In the genomic region with DNA sequence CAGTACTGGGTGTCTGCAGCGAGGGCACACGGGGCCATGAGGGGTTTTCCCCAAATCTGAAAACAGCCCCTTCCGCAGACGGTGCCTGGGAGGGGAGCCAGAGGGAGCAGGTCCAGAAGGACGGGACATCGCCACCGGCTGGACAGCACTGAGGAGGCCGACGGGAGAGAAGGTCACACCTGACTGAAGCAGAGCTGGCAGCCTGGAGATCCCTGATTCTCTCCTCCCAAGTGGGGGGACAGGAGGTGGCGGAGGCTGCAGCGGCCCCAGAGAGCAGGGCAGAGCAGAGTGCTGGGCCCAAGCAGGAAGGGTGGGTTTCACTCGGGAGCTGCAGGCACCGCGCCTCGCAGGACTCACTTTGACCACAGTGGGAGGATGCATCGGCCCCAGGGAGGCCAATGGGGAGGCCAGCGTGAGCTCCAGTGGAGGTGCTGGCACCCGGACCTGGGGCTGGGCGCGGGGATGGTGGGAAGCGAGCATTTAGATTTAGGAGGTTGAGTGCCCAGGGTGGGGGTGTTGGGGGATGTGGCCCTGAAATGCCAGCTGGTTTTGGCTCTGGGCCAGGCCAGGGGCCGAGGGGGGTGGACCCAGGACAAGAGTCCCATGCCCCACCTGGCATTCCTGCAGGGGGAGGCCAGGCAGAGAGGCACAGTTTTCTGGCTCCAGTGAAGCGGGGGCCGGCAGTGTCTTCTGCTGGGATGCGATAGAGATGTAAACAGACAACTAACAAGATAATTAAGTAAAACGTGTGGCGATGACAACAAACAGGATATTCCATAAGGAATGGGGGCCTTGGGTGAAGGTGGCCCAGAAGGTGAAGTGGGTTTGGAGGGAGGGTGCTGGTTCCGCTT, we compare ENCODE assay signal across 21 cellular contexts.
DNase-seq lines count a peak whose midpoint lies in the region; ATAC-seq and TF ChIP-seq lines count a peak whose summit lies in the region.
"Had no signal": no experiment of that assay in that cellular context is flagged by ENCODE, and none has a peak within 500 bp of the region (broad histone marks: within the 10 kb centered on the region; RNA-seq: fewer than 3 reads in every experiment).

No MANE protein-coding gene starts in this region.

- no peaks in the 10 kb centered on the region for H3K4me1 Mint-ChIP-seq in activated naive CD4-positive, alpha-beta T cell treated with anti-CD3 and anti-CD28 coated beads, Interleukin-2, amount 10 ng/mL, durations not matched to agents 7 days and 5 days
- no peaks in the 10 kb centered on the region for H3K4me1 Mint-ChIP-seq in activated naive CD4-positive, alpha-beta T cell treated with anti-CD3 and anti-CD28 coated beads for 36 hours (ENCODE audit: low read depth)
- H3K4me1 Mint-ChIP-seq: stimulated activated memory B cell treated with anti-CD40 and anti-IgM and Interleukin-4, amounts not matched to agents 10 μg/mL and 1 μg/mL and 100 μg/mL, for 72 hours had no signal

- no peak overlapping the region for H3K27ac Mint-ChIP-seq in activated naive CD4-positive, alpha-beta T cell treated with anti-CD3 and anti-CD28 coated beads, Interleukin-2, amount 10 ng/mL, durations not matched to agents 7 days and 5 days
- no peak overlapping the region for H3K27ac Mint-ChIP-seq in activated naive CD4-positive, alpha-beta T cell treated with anti-CD3 and anti-CD28 coated beads for 36 hours
- H3K27ac Mint-ChIP-seq: activated T-cell treated with anti-CD3 and anti-CD28 coated beads, Interleukin-2, amount 50 U/mL, for 72 hours; effector memory CD8-positive, alpha-beta T cell; mesothelial cell of epicardium; stimulated activated memory B cell treated with anti-CD40 and anti-IgM and Interleukin-4, amounts not matched to agents 10 μg/mL and 1 μg/mL and 100 μg/mL, for 72 hours had no signal

- intact Hi-C loops in activated naive CD4-positive, alpha-beta T cell treated with anti-CD3 and anti-CD28 coated beads for 36 hours (cut with micrococcal nuclease), result loop anchor here (10.0 kb wide), 1 partner anchor 227 kb away; no protein-coding TSS in a partner anchor
- intact Hi-C loops in left lung (cut with DNase I), result loop anchor here in 1 of 2 donors (10.0 kb wide), 1 partner anchor 273 kb away; no protein-coding TSS in a partner anchor

- DNase-seq in activated naive CD4-positive, alpha-beta T cell treated with anti-CD3 and anti-CD28 coated beads, Interleukin-2, amount 10 ng/mL, durations not matched to agents 7 days and 5 days, result peak; percentile 5
- DNase-seq in activated naive CD4-positive, alpha-beta T cell treated with anti-CD3 and anti-CD28 coated beads for 36 hours, result no peak
- peak; percentile 57 for DNase-seq in RWPE2 (ENCODE audit: low spot score)
- DNase-seq in left lung, result peak; percentile 19 to 70
- DNase-seq in suprapubic skin (ENCODE audit: low spot score in 2 of 2), result peak; percentile 46 to 70
- no peak for DNase-seq in stimulated activated naive CD4-positive, alpha-beta T cell (lab: John Stamatoyannopoulos, UW)
- DNase-seq in inferior parietal cortex (ENCODE audit: extremely low spot score), result no peak
- DNase-seq: activated T-cell treated with anti-CD3 and anti-CD28 coated beads, Interleukin-2, amount 50 U/mL, for 72 hours; effector memory CD8-positive, alpha-beta T cell; kidney glomerular epithelial cell; NCI-H1694; SHP77 treated with DMSO at 0.1 percent for 48 hours; small intestine had no signal

- H3K27me3 ChIP-seq in RWPE2 (ENCODE audit: insufficient read depth, poor library complexity, severe bottlenecking) (no peaks in the 10 kb centered on the region), left lung (peaks cover 0 to 89% of the 10 kb centered on the region in 2 donors), suprapubic skin (peaks cover 25% of the 10 kb centered on the region)
- H3K27me3 ChIP-seq: body of pancreas had no signal

- no peaks in the 10 kb centered on the region for H3K36me3 ChIP-seq in RWPE2 (ENCODE audit: low read depth)
- H3K36me3 ChIP-seq in left lung, result no peaks in the 10 kb centered on the region
- H3K36me3 ChIP-seq in suprapubic skin, result no peaks in the 10 kb centered on the region
- H3K36me3 ChIP-seq: esophagus muscularis mucosa, prostate gland had no signal

- no peaks in the 10 kb centered on the region for H3K9me3 ChIP-seq in RWPE2 (ENCODE audit: severe bottlenecking)
- H3K9me3 ChIP-seq in left lung, result no peaks in the 10 kb centered on the region
- H3K9me3 ChIP-seq in suprapubic skin, result no peaks in the 10 kb centered on the region
- H3K9me3 ChIP-seq: body of pancreas, Caco-2, prostate gland had no signal

- H3K36me3 Mint-ChIP-seq in activated naive CD4-positive, alpha-beta T cell treated with anti-CD3 and anti-CD28 coated beads, Interleukin-2, amount 10 ng/mL, durations not matched to agents 7 days and 5 days, result no peaks in the 10 kb centered on the region
- H3K36me3 Mint-ChIP-seq in activated naive CD4-positive, alpha-beta T cell treated with anti-CD3 and anti-CD28 coated beads for 36 hours (ENCODE audit: low read depth), result no peaks in the 10 kb centered on the region
- H3K36me3 Mint-ChIP-seq: mesothelial cell of epicardium; stimulated activated memory B cell treated with anti-CD40 and anti-IgM and Interleukin-4, amounts not matched to agents 10 μg/mL and 1 μg/mL and 100 μg/mL, for 72 hours had no signal

- H3K9me3 Mint-ChIP-seq in activated naive CD4-positive, alpha-beta T cell treated with anti-CD3 and anti-CD28 coated beads, Interleukin-2, amount 10 ng/mL, durations not matched to agents 7 days and 5 days, result no peaks in the 10 kb centered on the region
- H3K9me3 Mint-ChIP-seq in activated naive CD4-positive, alpha-beta T cell treated with anti-CD3 and anti-CD28 coated beads for 36 hours, result no peaks in the 10 kb centered on the region
- H3K9me3 Mint-ChIP-seq: activated T-cell treated with anti-CD3 and anti-CD28 coated beads, Interleukin-2, amount 50 U/mL, for 72 hours; effector memory CD8-positive, alpha-beta T cell; mesothelial cell of epicardium; nephron; stimulated activated memory B cell treated with anti-CD40 and anti-IgM and Interleukin-4, amounts not matched to agents 10 μg/mL and 1 μg/mL and 100 μg/mL, for 72 hours had no signal

- WGBS in suprapubic skin, result 81% methylated on average over 19 of the region's 28 CpGs

- peaks cover 26% of the 10 kb centered on the region for H3K4me1 ChIP-seq in RWPE2 (ENCODE audit: insufficient read depth, poor library complexity, severe bottlenecking)
- peaks cover 0 to 9% of the 10 kb centered on the region in 2 donors for H3K4me1 ChIP-seq in left lung
- H3K4me1 ChIP-seq in suprapubic skin, result peaks cover 20% of the 10 kb centered on the region
- H3K4me1 ChIP-seq: prostate gland had no signal

- no peak for TF ChIP-seq EP300 in suprapubic skin (IDR thresholded peaks at IDR 0.05)

- H3K27me3 Mint-ChIP-seq in activated naive CD4-positive, alpha-beta T cell treated with anti-CD3 and anti-CD28 coated beads, Interleukin-2, amount 10 ng/mL, durations not matched to agents 7 days and 5 days, result peaks cover 22% of the 10 kb centered on the region
- peaks cover 35% of the 10 kb centered on the region for H3K27me3 Mint-ChIP-seq in activated naive CD4-positive, alpha-beta T cell treated with anti-CD3 and anti-CD28 coated beads for 36 hours (ENCODE audit: low read depth)

- no peak overlapping the region for H3K4me3 Mint-ChIP-seq in activated naive CD4-positive, alpha-beta T cell treated with anti-CD3 and anti-CD28 coated beads, Interleukin-2, amount 10 ng/mL, durations not matched to agents 7 days and 5 days
- H3K4me3 Mint-ChIP-seq in activated naive CD4-positive, alpha-beta T cell treated with anti-CD3 and anti-CD28 coated beads for 36 hours, result no peak overlapping the region
- H3K4me3 Mint-ChIP-seq: activated T-cell treated with anti-CD3 and anti-CD28 coated beads, Interleukin-2, amount 50 U/mL, for 72 hours; effector memory CD8-positive, alpha-beta T cell; mesothelial cell of epicardium; nephron; stimulated activated memory B cell treated with anti-CD40 and anti-IgM and Interleukin-4, amounts not matched to agents 10 μg/mL and 1 μg/mL and 100 μg/mL, for 72 hours had no signal

- CTCF ChIA-PET in activated naive CD4-positive, alpha-beta T cell treated with anti-CD3 and anti-CD28 coated beads, Interleukin-2, amount 10 ng/mL, durations not matched to agents 7 days and 5 days (lab: Charles Lee), result interaction anchor here (0.5 to 1.3 kb wide), 3 partner anchors 9 to 287 kb away, joined by 3 read pairs; no protein-coding TSS in a partner anchor
- CTCF ChIA-PET in activated naive CD4-positive, alpha-beta T cell treated with anti-CD3 and anti-CD28 coated beads for 36 hours (lab: Charles Lee), result interaction anchor here (1.1 to 2.3 kb wide), 3 partner anchors 20 to 284 kb away, joined by 3 to 9 read pairs (median 4); a partner anchor contains a TSS

- no peak overlapping the region for H3K4me3 ChIP-seq in RWPE2 (ENCODE audit: severe bottlenecking)
- no peak overlapping the region for H3K4me3 ChIP-seq in left lung
- no peak overlapping the region for H3K4me3 ChIP-seq in suprapubic skin
- H3K4me3 ChIP-seq: body of pancreas, esophagus muscularis mucosa, prostate gland had no signal

- ATAC-seq in RWPE2 (ENCODE audit: low read depth), result no peak
- no peak for ATAC-seq in left lung
- ATAC-seq in GM18858 (IDR thresholded peaks at IDR 0.05; ENCODE audit: unreplicated experiment), result no peak
- ATAC-seq: activated T-cell treated with anti-CD3 and anti-CD28 coated beads, Interleukin-2, amount 50 U/mL, for 72 hours; body of pancreas; effector memory CD8-positive, alpha-beta T cell; stimulated activated memory B cell treated with anti-CD40 and anti-IgM and Interleukin-4, amounts not matched to agents 10 μg/mL and 1 μg/mL and 100 μg/mL, for 72 hours had no signal

- H3K27ac ChIP-seq in RWPE2 (ENCODE audit: poor library complexity, severe bottlenecking), result no peak overlapping the region
- H3K27ac ChIP-seq in left lung, result no peak overlapping the region
- no peak overlapping the region for H3K27ac ChIP-seq in suprapubic skin
- H3K27ac ChIP-seq: body of pancreas, esophagus muscularis mucosa, prostate gland had no signal

- no peak for TF ChIP-seq POLR2A in suprapubic skin (IDR thresholded peaks at IDR 0.05)

- TF ChIP-seq CTCF in RWPE2 (IDR thresholded peaks at IDR 0.05; ENCODE audit: poor library complexity, severe bottlenecking) (no peak), left lung (IDR thresholded peaks at IDR 0.05) (no peak), suprapubic skin (IDR thresholded peaks at IDR 0.05) (no peak)

Comparison
In these comparisons a context has a peak if more than half of its experiments do, and no peak if none do; other contexts are left out.
1. DNase-seq: peak in activated naive CD4-positive, alpha-beta T cell treated with anti-CD3 and anti-CD28 coated beads, Interleukin-2, amount 10 ng/mL, durations not matched to agents 7 days and 5 days (single experiment), RWPE2 (single experiment), left lung (2 of 2) and suprapubic skin (2 of 2); none in activated naive CD4-positive, alpha-beta T cell treated with anti-CD3 and anti-CD28 coated beads for 36 hours (single experiment), stimulated activated naive CD4-positive, alpha-beta T cell (0 of 6) and inferior parietal cortex (single experiment).